1 cellular context compared by ENCODE assay signal in the genomic region with DNA sequence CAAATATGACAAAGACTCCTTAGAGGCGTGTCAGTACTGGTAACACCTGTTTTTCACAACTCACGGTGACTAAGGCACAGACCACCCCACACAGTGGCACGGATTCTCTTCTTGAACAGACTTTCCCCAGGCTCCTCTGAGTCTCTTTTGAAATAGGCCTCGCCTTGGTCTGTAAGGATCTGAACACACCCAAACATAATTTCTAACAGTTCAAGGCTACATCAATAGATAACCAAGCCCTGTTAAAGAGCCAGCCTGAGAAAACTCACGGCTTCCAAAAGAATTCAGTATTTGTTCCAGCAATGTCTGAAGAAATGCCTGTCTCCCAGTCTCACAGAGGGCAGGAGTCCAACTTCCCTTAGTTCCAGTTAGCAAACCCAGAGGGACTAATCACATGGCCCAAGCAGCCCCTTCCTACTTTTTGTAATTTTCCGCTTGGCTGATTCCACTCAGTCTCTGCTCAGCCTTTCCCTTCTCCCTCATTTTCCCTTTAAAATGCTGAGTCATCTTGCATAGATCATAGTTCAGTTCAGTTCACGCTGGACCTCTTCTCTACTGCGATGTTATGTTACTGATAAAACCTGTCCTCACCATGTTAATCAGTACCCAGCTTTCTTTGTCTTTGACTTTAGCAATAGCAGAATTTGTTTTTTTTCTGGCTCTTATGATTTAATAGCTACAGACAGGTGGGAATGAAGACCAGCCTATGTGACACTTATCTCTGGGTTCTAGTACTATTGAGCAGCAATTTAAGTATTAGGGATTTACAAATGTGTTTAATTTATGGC.
TF ChIP-seq lines count a peak whose summit lies in the region.

No MANE protein-coding gene starts in this region.

TF ChIP-seq in K562, 482 proteins besides CTCF, POLR2A, EP300 and RAD21 (continued from another document and continues in another):
- TF ChIP-seq ZBTB33 (CRISPR knock-in tag; IDR thresholded peaks at IDR 0.05), result no peak
- no peak for TF ChIP-seq ZNF408 (CRISPR knock-in tag; IDR thresholded peaks at IDR 0.05; ENCODE audit: low read depth)
- no peak for TF ChIP-seq ZKSCAN3 (CRISPR knock-in tag; IDR thresholded peaks at IDR 0.05)
- no peak for TF ChIP-seq SIN3B (IDR thresholded peaks at IDR 0.05; ENCODE audit: low read depth)
- no peak for TF ChIP-seq ZBTB26 (CRISPR knock-in tag; IDR thresholded peaks at IDR 0.05)
- TF ChIP-seq RFX1 (IDR thresholded peaks at IDR 0.05), result no peak
- no peak for TF ChIP-seq ZNF212 (CRISPR knock-in tag; IDR thresholded peaks at IDR 0.05)
- TF ChIP-seq ZNF217 (CRISPR knock-in tag; IDR thresholded peaks at IDR 0.05), result no peak
- TF ChIP-seq NEUROD1 (IDR thresholded peaks at IDR 0.05; ENCODE audit: borderline replicate concordance, low read depth, low read length, partially characterized antibody), result peak; percentile 74
- TF ChIP-seq NFE2 (IDR thresholded peaks at IDR 0.05; ENCODE audit: low read depth), result peak; percentile 100
- TF ChIP-seq RCOR1 (IDR thresholded peaks at IDR 0.05; ENCODE audit: borderline replicate concordance in 1 of 2, low read depth in 2 of 2, low read length in 2 of 2), result peak; percentile 43 to 91; a peak in 3 of 4 replicates
- no peak for TF ChIP-seq CREBBP (IDR thresholded peaks at IDR 0.05; ENCODE audit: low read depth, low read length)
- no peak for TF ChIP-seq U2AF1 (optimal IDR thresholded peaks at IDR 0.05; ENCODE audit: low read depth, low read length)
- peak; percentile 87 for TF ChIP-seq EHMT2 (IDR thresholded peaks at IDR 0.05)
- TF ChIP-seq, protein P1, sequence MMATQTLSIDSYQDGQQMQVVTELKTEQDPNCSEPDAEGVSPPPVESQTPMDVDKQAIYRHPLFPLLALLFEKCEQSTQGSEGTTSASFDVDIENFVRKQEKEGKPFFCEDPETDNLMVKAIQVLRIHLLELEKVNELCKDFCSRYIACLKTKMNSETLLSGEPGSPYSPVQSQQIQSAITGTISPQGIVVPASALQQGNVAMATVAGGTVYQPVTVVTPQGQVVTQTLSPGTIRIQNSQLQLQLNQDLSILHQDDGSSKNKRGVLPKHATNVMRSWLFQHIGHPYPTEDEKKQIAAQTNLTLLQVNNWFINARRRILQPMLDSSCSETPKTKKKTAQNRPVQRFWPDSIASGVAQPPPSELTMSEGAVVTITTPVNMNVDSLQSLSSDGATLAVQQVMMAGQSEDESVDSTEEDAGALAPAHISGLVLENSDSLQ (IDR thresholded peaks at IDR 0.05), result peak; percentile 62
- TF ChIP-seq JUNB (CRISPR knock-in tag; conservative IDR thresholded peaks at IDR 0.05), result no peak
- TF ChIP-seq SLC30A9 (CRISPR knock-in tag; IDR thresholded peaks at IDR 0.05), result no peak
- TF ChIP-seq, protein P2, sequence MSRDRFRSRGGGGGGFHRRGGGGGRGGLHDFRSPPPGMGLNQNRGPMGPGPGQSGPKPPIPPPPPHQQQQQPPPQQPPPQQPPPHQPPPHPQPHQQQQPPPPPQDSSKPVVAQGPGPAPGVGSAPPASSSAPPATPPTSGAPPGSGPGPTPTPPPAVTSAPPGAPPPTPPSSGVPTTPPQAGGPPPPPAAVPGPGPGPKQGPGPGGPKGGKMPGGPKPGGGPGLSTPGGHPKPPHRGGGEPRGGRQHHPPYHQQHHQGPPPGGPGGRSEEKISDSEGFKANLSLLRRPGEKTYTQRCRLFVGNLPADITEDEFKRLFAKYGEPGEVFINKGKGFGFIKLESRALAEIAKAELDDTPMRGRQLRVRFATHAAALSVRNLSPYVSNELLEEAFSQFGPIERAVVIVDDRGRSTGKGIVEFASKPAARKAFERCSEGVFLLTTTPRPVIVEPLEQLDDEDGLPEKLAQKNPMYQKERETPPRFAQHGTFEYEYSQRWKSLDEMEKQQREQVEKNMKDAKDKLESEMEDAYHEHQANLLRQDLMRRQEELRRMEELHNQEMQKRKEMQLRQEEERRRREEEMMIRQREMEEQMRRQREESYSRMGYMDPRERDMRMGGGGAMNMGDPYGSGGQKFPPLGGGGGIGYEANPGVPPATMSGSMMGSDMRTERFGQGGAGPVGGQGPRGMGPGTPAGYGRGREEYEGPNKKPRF (IDR thresholded peaks at IDR 0.05; ENCODE audit: low read depth, low read length), result no peak
- TF ChIP-seq ARID2 (IDR thresholded peaks at IDR 0.05), result peak; percentile 81
- peak in 1 of 3 experiments; percentile 43 for TF ChIP-seq YY1 (IDR thresholded peaks at IDR 0.05; ENCODE audit: borderline replicate concordance in 1 of 3, control insufficient read depth in 1 of 3, extremely low read depth in 1 of 3, insufficient read depth in 3 of 3, insufficient read length in 1 of 3, insufficient replicate concordance in 2 of 3, low read depth in 1 of 3, low read length in 2 of 3)
- no peak for TF ChIP-seq ZNF830 (CRISPR knock-in tag; IDR thresholded peaks at IDR 0.05)
- TF ChIP-seq, protein P3, sequence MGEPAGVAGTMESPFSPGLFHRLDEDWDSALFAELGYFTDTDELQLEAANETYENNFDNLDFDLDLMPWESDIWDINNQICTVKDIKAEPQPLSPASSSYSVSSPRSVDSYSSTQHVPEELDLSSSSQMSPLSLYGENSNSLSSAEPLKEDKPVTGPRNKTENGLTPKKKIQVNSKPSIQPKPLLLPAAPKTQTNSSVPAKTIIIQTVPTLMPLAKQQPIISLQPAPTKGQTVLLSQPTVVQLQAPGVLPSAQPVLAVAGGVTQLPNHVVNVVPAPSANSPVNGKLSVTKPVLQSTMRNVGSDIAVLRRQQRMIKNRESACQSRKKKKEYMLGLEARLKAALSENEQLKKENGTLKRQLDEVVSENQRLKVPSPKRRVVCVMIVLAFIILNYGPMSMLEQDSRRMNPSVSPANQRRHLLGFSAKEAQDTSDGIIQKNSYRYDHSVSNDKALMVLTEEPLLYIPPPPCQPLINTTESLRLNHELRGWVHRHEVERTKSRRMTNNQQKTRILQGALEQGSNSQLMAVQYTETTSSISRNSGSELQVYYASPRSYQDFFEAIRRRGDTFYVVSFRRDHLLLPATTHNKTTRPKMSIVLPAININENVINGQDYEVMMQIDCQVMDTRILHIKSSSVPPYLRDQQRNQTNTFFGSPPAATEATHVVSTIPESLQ (CRISPR knock-in tag; IDR thresholded peaks at IDR 0.05), result no peak
- peak; percentile 76 for TF ChIP-seq NFRKB (IDR thresholded peaks at IDR 0.05; ENCODE audit: low read depth)
- no peak for TF ChIP-seq PHF21A (IDR thresholded peaks at IDR 0.05; ENCODE audit: borderline replicate concordance, low read depth)
- no peak for TF ChIP-seq BRD4 (IDR thresholded peaks at IDR 0.05)
- TF ChIP-seq SRF (CRISPR knock-in tag; IDR thresholded peaks at IDR 0.05), result no peak
- TF ChIP-seq BCL6 (CRISPR knock-in tag; IDR thresholded peaks at IDR 0.05), result no peak
- TF ChIP-seq IRF2 (CRISPR knock-in tag; IDR thresholded peaks at IDR 0.05), result no peak
- TF ChIP-seq HMG20A (CRISPR knock-in tag; conservative IDR thresholded peaks at IDR 0.05), result no peak
- TF ChIP-seq, protein P4, sequence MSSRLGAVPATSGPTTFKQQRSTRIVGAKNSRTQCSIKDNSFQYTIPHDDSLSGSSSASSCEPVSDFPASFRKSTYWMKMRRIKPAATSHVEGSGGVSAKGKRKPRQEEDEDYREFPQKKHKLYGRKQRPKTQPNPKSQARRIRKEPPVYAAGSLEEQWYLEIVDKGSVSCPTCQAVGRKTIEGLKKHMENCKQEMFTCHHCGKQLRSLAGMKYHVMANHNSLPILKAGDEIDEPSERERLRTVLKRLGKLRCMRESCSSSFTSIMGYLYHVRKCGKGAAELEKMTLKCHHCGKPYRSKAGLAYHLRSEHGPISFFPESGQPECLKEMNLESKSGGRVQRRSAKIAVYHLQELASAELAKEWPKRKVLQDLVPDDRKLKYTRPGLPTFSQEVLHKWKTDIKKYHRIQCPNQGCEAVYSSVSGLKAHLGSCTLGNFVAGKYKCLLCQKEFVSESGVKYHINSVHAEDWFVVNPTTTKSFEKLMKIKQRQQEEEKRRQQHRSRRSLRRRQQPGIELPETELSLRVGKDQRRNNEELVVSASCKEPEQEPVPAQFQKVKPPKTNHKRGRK (tag; IDR thresholded peaks at IDR 0.05), result no peak
- TF ChIP-seq LARP7 (IDR thresholded peaks at IDR 0.05), result no peak
- peak; percentile 20; the same call in 1 of the 2 replicates for TF ChIP-seq IRF9 (tag; IDR thresholded peaks at IDR 0.05)
- no peak for TF ChIP-seq HDGF (IDR thresholded peaks at IDR 0.05)
- peak; percentile 80 for TF ChIP-seq EP400 (IDR thresholded peaks at IDR 0.05)
- no peak for TF ChIP-seq TRIM25 (IDR thresholded peaks at IDR 0.05; ENCODE audit: borderline replicate concordance)
- TF ChIP-seq RHOXF2B (CRISPR knock-in tag; conservative IDR thresholded peaks at IDR 0.05), result no peak
- no peak for TF ChIP-seq SAP30 (IDR thresholded peaks at IDR 0.05; ENCODE audit: borderline replicate concordance, insufficient read depth, low read depth, low read length, poor library complexity, severe bottlenecking)
- no peak for TF ChIP-seq PURB (CRISPR knock-in tag; IDR thresholded peaks at IDR 0.05; ENCODE audit: low read depth)
- TF ChIP-seq FOXJ2 (tag; IDR thresholded peaks at IDR 0.05), result peak; percentile 89
- TF ChIP-seq POLR2AphosphoS2 (IDR thresholded peaks at IDR 0.05; ENCODE audit: low read length), result no peak
- TF ChIP-seq SAFB2 (IDR thresholded peaks at IDR 0.05; ENCODE audit: borderline replicate concordance, low read depth, low read length, severe bottlenecking), result no peak
- no peak for TF ChIP-seq ZNF449 (CRISPR knock-in tag; IDR thresholded peaks at IDR 0.05)
- no peak for TF ChIP-seq ZNF76 (CRISPR knock-in tag; IDR thresholded peaks at IDR 0.05; ENCODE audit: borderline replicate concordance)
- TF ChIP-seq PRPF4 (IDR thresholded peaks at IDR 0.05; ENCODE audit: insufficient read depth, low read depth, low read length, poor library complexity, severe bottlenecking), result no peak
- peak; percentile 93 for TF ChIP-seq SMARCE1 (IDR thresholded peaks at IDR 0.05)
- TF ChIP-seq DACH1 (IDR thresholded peaks at IDR 0.05; ENCODE audit: partially characterized antibody), result no peak
- TF ChIP-seq ZNF655 (CRISPR knock-in tag; IDR thresholded peaks at IDR 0.05), result no peak
- peak; percentile 57 for TF ChIP-seq ZNF644 (tag; IDR thresholded peaks at IDR 0.05; ENCODE audit: low read depth)
- TF ChIP-seq CEBPB (tag; IDR thresholded peaks at IDR 0.05), result peak; percentile 54; the same call in 1 of the 2 replicates
- no peak for TF ChIP-seq ZZZ3 (IDR thresholded peaks at IDR 0.05)
